8 cellular contexts compared by ENCODE assay signal in the genomic region with DNA sequence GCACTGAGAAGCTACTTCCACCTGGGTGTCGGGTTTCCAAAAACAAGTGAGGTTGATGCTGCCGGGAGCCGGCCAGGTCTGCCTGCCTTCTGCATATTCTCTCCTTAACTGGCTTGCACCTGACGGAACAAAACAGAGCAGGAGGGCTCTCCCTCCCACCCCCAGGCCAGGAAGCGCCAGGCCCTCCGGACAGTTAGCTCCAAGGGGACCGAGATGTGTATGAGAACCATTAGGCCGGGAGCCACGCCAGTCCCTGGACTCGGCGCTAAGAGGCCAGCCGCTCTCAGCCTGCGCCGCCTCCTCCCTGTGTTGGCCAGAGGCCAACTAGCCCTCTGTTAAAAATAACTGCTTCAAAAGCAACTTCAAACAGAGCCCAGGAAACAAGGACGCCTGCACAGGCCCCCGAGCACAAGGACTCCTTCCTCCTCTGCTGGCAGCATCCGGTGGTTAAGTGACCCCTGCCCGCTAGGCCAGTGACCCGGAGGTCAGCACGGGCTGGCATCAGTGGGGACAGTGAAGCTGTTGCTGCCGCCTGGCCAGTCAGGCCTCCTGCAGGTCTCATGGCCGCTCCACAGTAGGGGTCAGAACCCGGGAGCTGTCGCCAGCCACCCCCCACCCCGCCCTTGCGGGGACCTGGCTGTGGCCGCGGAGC.
A peak's percentile ranks its signal among the peaks of the same experiment; 100 is the strongest.
DNase-seq lines count a peak whose midpoint lies in the region; ATAC-seq and TF ChIP-seq lines count a peak whose summit lies in the region.

No MANE protein-coding gene starts in this region.

- H3K9ac ChIP-seq in HUES48 (ENCODE audit: low read depth, low read length), result peak overlapping the region; percentile 32; the same call in 1 of the 2 replicates

- H3K4me1 Mint-ChIP-seq in stimulated activated effector memory CD8-positive, alpha-beta T cell treated with anti-CD3 and anti-CD28 coated beads, Interleukin-12 subunit alpha, Interleukin-12 subunit beta, amount 100 ng/mL, for 72 hours, result peaks cover 17% of the 10 kb centered on the region
- peaks cover 3% of the 10 kb centered on the region for H3K4me1 Mint-ChIP-seq in activated T-cell treated with anti-CD3 and anti-CD28 coated beads, Interleukin-2, amount 50 U/mL, for 4 hours (ENCODE audit: low read depth)

- no peak overlapping the region for H3K4me3 Mint-ChIP-seq in stimulated activated effector memory CD8-positive, alpha-beta T cell treated with anti-CD3 and anti-CD28 coated beads, Interleukin-12 subunit alpha, Interleukin-12 subunit beta, amount 100 ng/mL, for 72 hours
- no peak overlapping the region for H3K4me3 Mint-ChIP-seq in activated T-cell treated with anti-CD3 and anti-CD28 coated beads, Interleukin-2, amount 50 U/mL, for 4 hours

- POLR2A ChIA-PET in GM10248 (lab: Yijun Ruan, JAX), result no interaction called here

- H3K27ac ChIP-seq in HUES48 (ENCODE audit: low read depth, low read length), result peak overlapping the region; percentile 80

- H3K36me3 ChIP-seq in HUES48 (ENCODE audit: control insufficient read depth, insufficient read depth, low read length), result no peaks in the 10 kb centered on the region

- peak; percentile 84 for ATAC-seq in sciatic nerve
- no peak for ATAC-seq in stimulated activated effector memory CD8-positive, alpha-beta T cell treated with anti-CD3 and anti-CD28 coated beads, Interleukin-12 subunit alpha, Interleukin-12 subunit beta, amount 100 ng/mL, for 72 hours
- no peak for ATAC-seq in activated T-cell treated with anti-CD3 and anti-CD28 coated beads, Interleukin-2, amount 50 U/mL, for 4 hours

- no peaks in the 10 kb centered on the region for H3K9me3 ChIP-seq in HUES48 (ENCODE audit: control insufficient read depth, insufficient read depth, low read length)

- no peaks in the 10 kb centered on the region for H3K27me3 Mint-ChIP-seq in activated T-cell treated with anti-CD3 and anti-CD28 coated beads, Interleukin-2, amount 50 U/mL, for 4 hours (ENCODE audit: low read depth)

- no peak for TF ChIP-seq CTCF in GM10248 (IDR thresholded peaks at IDR 0.05; ENCODE audit: control extremely low read depth, extremely low read depth, low read depth, missing control alignments)

- no peaks in the 10 kb centered on the region for H3K9me3 Mint-ChIP-seq in stimulated activated effector memory CD8-positive, alpha-beta T cell treated with anti-CD3 and anti-CD28 coated beads, Interleukin-12 subunit alpha, Interleukin-12 subunit beta, amount 100 ng/mL, for 72 hours
- peaks cover 4% of the 10 kb centered on the region for H3K9me3 Mint-ChIP-seq in activated T-cell treated with anti-CD3 and anti-CD28 coated beads, Interleukin-2, amount 50 U/mL, for 4 hours

- peaks cover 27% of the 10 kb centered on the region for H3K4me1 ChIP-seq in HUES48 (ENCODE audit: control insufficient read depth, insufficient read depth, low read length)

- no peaks in the 10 kb centered on the region for H3K27me3 ChIP-seq in HUES48 (ENCODE audit: control insufficient read depth, insufficient read depth, low read length)

- H3K36me3 Mint-ChIP-seq in stimulated activated effector memory CD8-positive, alpha-beta T cell treated with anti-CD3 and anti-CD28 coated beads, Interleukin-12 subunit alpha, Interleukin-12 subunit beta, amount 100 ng/mL, for 72 hours, result peaks cover 4% of the 10 kb centered on the region
- H3K36me3 Mint-ChIP-seq in activated T-cell treated with anti-CD3 and anti-CD28 coated beads, Interleukin-2, amount 50 U/mL, for 4 hours (ENCODE audit: insufficient read depth), result peaks cover 9% of the 10 kb centered on the region

- intact Hi-C loops in sciatic nerve (cut with DNase I), result no loop called here

- no peak overlapping the region for H3K4me3 ChIP-seq in HUES48 (ENCODE audit: low read depth, low read length)

- CTCF ChIA-PET in GM10248 (lab: Yijun Ruan, JAX), result interaction anchor here (0.6 to 1.1 kb wide), 2 partner anchors 15 to 617 kb away, joined by 3 read pairs; no protein-coding TSS in a partner anchor

- peak; percentile 59 for DNase-seq in SW480 (ENCODE audit: low spot score)
- DNase-seq in hepatic stellate cell (ENCODE audit: low spot score), result peak; percentile 47
- peak; percentile 87 for DNase-seq in sciatic nerve (ENCODE audit: low spot score)
- no peak for DNase-seq in stimulated activated effector memory CD8-positive, alpha-beta T cell treated with anti-CD3 and anti-CD28 coated beads, Interleukin-12 subunit alpha, Interleukin-12 subunit beta, amount 100 ng/mL, for 72 hours (ENCODE audit: low spot score in 2 of 2)
- no peak for DNase-seq in activated T-cell treated with anti-CD3 and anti-CD28 coated beads, Interleukin-2, amount 50 U/mL, for 4 hours
- no peak for DNase-seq in GM10248 (ENCODE audit: extremely low spot score)
- DNase-seq in NCI-H82 (lab: John Stamatoyannopoulos, UW), result no peak

- no peak overlapping the region for H3K27ac Mint-ChIP-seq in stimulated activated effector memory CD8-positive, alpha-beta T cell treated with anti-CD3 and anti-CD28 coated beads, Interleukin-12 subunit alpha, Interleukin-12 subunit beta, amount 100 ng/mL, for 72 hours

Comparison
In these comparisons a context has a peak if more than half of its experiments do, and no peak if none do; other contexts are left out.
1. DNase-seq: peak in SW480 (single experiment), hepatic stellate cell (single experiment) and sciatic nerve (single experiment); none in stimulated activated effector memory CD8-positive, alpha-beta T cell treated with anti-CD3 and anti-CD28 coated beads, Interleukin-12 subunit alpha, Interleukin-12 subunit beta, amount 100 ng/mL, for 72 hours (0 of 2), activated T-cell treated with anti-CD3 and anti-CD28 coated beads, Interleukin-2, amount 50 U/mL, for 4 hours (single experiment), GM10248 (single experiment) and NCI-H82 (single experiment).